Comparison of ENCODE assay signal across 16 cellular contexts in genomic region chr14:76782115-76782884, GRCh38. TPM values are rescaled to one million over a fixed set of nuclear protein-coding genes. Genes with fewer than 3 reads are reported as not detected.
DNase-seq lines count a peak whose midpoint lies in the region; ATAC-seq lines count a peak whose summit lies in the region.
"Had no signal": no experiment of that assay in that cellular context is flagged by ENCODE, and none has a peak within 500 bp of the region (broad histone marks: within the 10 kb centered on the region; RNA-seq: fewer than 3 reads in every experiment).

No MANE protein-coding gene starts in this region.

- H3K9me3 Mint-ChIP-seq in T-helper 2 cell treated with Interferon-gamma antibody and Interleukin-4, amounts not matched to agents 5 μg/mL and 100 μg/mL, for 36 hours, result no peaks in the 10 kb centered on the region
- H3K9me3 Mint-ChIP-seq in activated T-helper 2 cell treated with anti-CD3 and anti-CD28 coated beads, Interferon-gamma antibody, Interleukin-2, Interleukin-4, amounts not matched to agents 10 μg/mL and 5 μg/mL and 100 μg/mL, durations not matched to agents 14 hours and 24 hours and 36 hours, result no peaks in the 10 kb centered on the region
- no peaks in the 10 kb centered on the region for H3K9me3 Mint-ChIP-seq in immature natural killer cell
- no peaks in the 10 kb centered on the region for H3K9me3 Mint-ChIP-seq in stimulated activated naive B cell treated with anti-CD40 and anti-IgM and Interleukin-4, amounts not matched to agents 10 μg/mL and 1 μg/mL and 100 μg/mL, for 72 hours
- H3K9me3 Mint-ChIP-seq: stimulated activated memory B cell treated with anti-CD40 and anti-IgM and Interleukin-4, amounts not matched to agents 10 μg/mL and 1 μg/mL and 100 μg/mL, for 72 hours had no signal

- peaks cover 8% of the 10 kb centered on the region for H3K36me3 Mint-ChIP-seq in T-helper 2 cell treated with Interferon-gamma antibody and Interleukin-4, amounts not matched to agents 5 μg/mL and 100 μg/mL, for 36 hours (ENCODE audit: low read depth)
- H3K36me3 Mint-ChIP-seq in activated T-helper 2 cell treated with anti-CD3 and anti-CD28 coated beads, Interferon-gamma antibody, Interleukin-2, Interleukin-4, amounts not matched to agents 10 μg/mL and 5 μg/mL and 100 μg/mL, durations not matched to agents 14 hours and 24 hours and 36 hours (ENCODE audit: low read depth), result peaks cover 28% of the 10 kb centered on the region
- H3K36me3 Mint-ChIP-seq in immature natural killer cell, result peaks cover 10 to 12% (median 11%) of the 10 kb centered on the region in 3 donors
- peaks cover 24 to 44% of the 10 kb centered on the region in 2 donors for H3K36me3 Mint-ChIP-seq in stimulated activated naive B cell treated with anti-CD40 and anti-IgM and Interleukin-4, amounts not matched to agents 10 μg/mL and 1 μg/mL and 100 μg/mL, for 72 hours

- intact Hi-C loops in activated T-helper 2 cell treated with anti-CD3 and anti-CD28 coated beads, Interferon-gamma antibody, Interleukin-2, Interleukin-4, amounts not matched to agents 10 μg/mL and 5 μg/mL and 100 μg/mL, durations not matched to agents 14 hours and 24 hours and 36 hours (cut with micrococcal nuclease), result loop anchor here (2.0 kb wide), 1 partner anchor 29 kb away; no protein-coding TSS in a partner anchor

- no peak for DNase-seq in T-helper 2 cell treated with Interferon-gamma antibody and Interleukin-4, amounts not matched to agents 5 μg/mL and 100 μg/mL, for 36 hours (ENCODE audit: low spot score)
- DNase-seq in T-helper 2 cell (no peak), immature natural killer cell (no peak), NCI-H748 treated with DMSO at 0.1 percent for 48 hours (lab: John Stamatoyannopoulos, UW) (no peak), superior temporal gyrus (ENCODE audit: extremely low spot score) (no peak)
- DNase-seq in activated T-helper 2 cell treated with anti-CD3 and anti-CD28 coated beads, Interferon-gamma antibody, Interleukin-2, Interleukin-4, amounts not matched to agents 10 μg/mL and 5 μg/mL and 100 μg/mL, durations not matched to agents 14 hours and 24 hours and 36 hours (ENCODE audit: low spot score), result no peak
- DNase-seq in stimulated activated naive B cell treated with anti-CD40 and anti-IgM and Interleukin-4, amounts not matched to agents 10 μg/mL and 1 μg/mL and 100 μg/mL, for 72 hours, result no peak
- DNase-seq: 8988T; colonic mucosa; stimulated activated CD4-positive, alpha-beta T cell treated with anti-CD3 and anti-CD28 coated beads, Interleukin-1b, Interleukin-23, amount 100 ng/mL, for 48 hours had no signal

- H3K4me1 Mint-ChIP-seq in T-helper 2 cell treated with Interferon-gamma antibody and Interleukin-4, amounts not matched to agents 5 μg/mL and 100 μg/mL, for 36 hours (ENCODE audit: low read depth), result peaks cover 32% of the 10 kb centered on the region
- H3K4me1 Mint-ChIP-seq in activated T-helper 2 cell treated with anti-CD3 and anti-CD28 coated beads, Interferon-gamma antibody, Interleukin-2, Interleukin-4, amounts not matched to agents 10 μg/mL and 5 μg/mL and 100 μg/mL, durations not matched to agents 14 hours and 24 hours and 36 hours (ENCODE audit: low read depth), result peaks cover 32% of the 10 kb centered on the region
- H3K4me1 Mint-ChIP-seq in immature natural killer cell, result peaks cover 5 to 8% of the 10 kb centered on the region in 2 donors
- peaks cover 4 to 17% of the 10 kb centered on the region in 2 donors for H3K4me1 Mint-ChIP-seq in stimulated activated naive B cell treated with anti-CD40 and anti-IgM and Interleukin-4, amounts not matched to agents 10 μg/mL and 1 μg/mL and 100 μg/mL, for 72 hours
- H3K4me1 Mint-ChIP-seq: stimulated activated memory B cell treated with anti-CD40 and anti-IgM and Interleukin-4, amounts not matched to agents 10 μg/mL and 1 μg/mL and 100 μg/mL, for 72 hours had no signal

- peak overlapping the region; percentile 64 for H3K4me3 Mint-ChIP-seq in T-helper 2 cell treated with Interferon-gamma antibody and Interleukin-4, amounts not matched to agents 5 μg/mL and 100 μg/mL, for 36 hours
- peak overlapping the region; percentile 34 for H3K4me3 Mint-ChIP-seq in activated T-helper 2 cell treated with anti-CD3 and anti-CD28 coated beads, Interferon-gamma antibody, Interleukin-2, Interleukin-4, amounts not matched to agents 10 μg/mL and 5 μg/mL and 100 μg/mL, durations not matched to agents 14 hours and 24 hours and 36 hours (ENCODE audit: low read depth)
- no peak overlapping the region for H3K4me3 Mint-ChIP-seq in immature natural killer cell
- H3K4me3 Mint-ChIP-seq in stimulated activated naive B cell treated with anti-CD40 and anti-IgM and Interleukin-4, amounts not matched to agents 10 μg/mL and 1 μg/mL and 100 μg/mL, for 72 hours, result no peak overlapping the region
- H3K4me3 Mint-ChIP-seq: stimulated activated memory B cell treated with anti-CD40 and anti-IgM and Interleukin-4, amounts not matched to agents 10 μg/mL and 1 μg/mL and 100 μg/mL, for 72 hours had no signal

- no peak for ATAC-seq in stimulated activated naive B cell treated with anti-CD40 and anti-IgM and Interleukin-4, amounts not matched to agents 10 μg/mL and 1 μg/mL and 100 μg/mL, for 72 hours (replicated peaks)
- no peak for ATAC-seq in HG03439 (IDR thresholded peaks at IDR 0.05; ENCODE audit: unreplicated experiment)
- ATAC-seq: stimulated activated memory B cell treated with anti-CD40 and anti-IgM and Interleukin-4, amounts not matched to agents 10 μg/mL and 1 μg/mL and 100 μg/mL, for 72 hours had no signal

- no peaks in the 10 kb centered on the region for H3K27me3 Mint-ChIP-seq in T-helper 2 cell treated with Interferon-gamma antibody and Interleukin-4, amounts not matched to agents 5 μg/mL and 100 μg/mL, for 36 hours (ENCODE audit: low read depth)
- no peaks in the 10 kb centered on the region for H3K27me3 Mint-ChIP-seq in activated T-helper 2 cell treated with anti-CD3 and anti-CD28 coated beads, Interferon-gamma antibody, Interleukin-2, Interleukin-4, amounts not matched to agents 10 μg/mL and 5 μg/mL and 100 μg/mL, durations not matched to agents 14 hours and 24 hours and 36 hours (ENCODE audit: low read depth)
- peaks cover 0 to 7% (median 2%) of the 10 kb centered on the region in 3 donors for H3K27me3 Mint-ChIP-seq in immature natural killer cell (ENCODE audit: low read depth in 3 of 3)
- no peaks in the 10 kb centered on the region for H3K27me3 Mint-ChIP-seq in stimulated activated naive B cell treated with anti-CD40 and anti-IgM and Interleukin-4, amounts not matched to agents 10 μg/mL and 1 μg/mL and 100 μg/mL, for 72 hours
- H3K27me3 Mint-ChIP-seq: stimulated activated memory B cell treated with anti-CD40 and anti-IgM and Interleukin-4, amounts not matched to agents 10 μg/mL and 1 μg/mL and 100 μg/mL, for 72 hours had no signal

- H3K27ac Mint-ChIP-seq in T-helper 2 cell treated with Interferon-gamma antibody and Interleukin-4, amounts not matched to agents 5 μg/mL and 100 μg/mL, for 36 hours, result peak overlapping the region; percentile 82
- H3K27ac Mint-ChIP-seq in activated T-helper 2 cell treated with anti-CD3 and anti-CD28 coated beads, Interferon-gamma antibody, Interleukin-2, Interleukin-4, amounts not matched to agents 10 μg/mL and 5 μg/mL and 100 μg/mL, durations not matched to agents 14 hours and 24 hours and 36 hours, result peak overlapping the region; percentile 85
- peak overlapping the region; percentile 19 to 83 (median 74) for H3K27ac Mint-ChIP-seq in immature natural killer cell
- H3K27ac Mint-ChIP-seq in stimulated activated naive B cell treated with anti-CD40 and anti-IgM and Interleukin-4, amounts not matched to agents 10 μg/mL and 1 μg/mL and 100 μg/mL, for 72 hours, result peak overlapping the region; percentile 27
- H3K27ac Mint-ChIP-seq: stimulated activated memory B cell treated with anti-CD40 and anti-IgM and Interleukin-4, amounts not matched to agents 10 μg/mL and 1 μg/mL and 100 μg/mL, for 72 hours had no signal

RNA-seq across cellular contexts. Expression of gene VASH1, which starts 21.0 kb away (rescaled TPM):
- 12.4 and 12.9 TPM in 2 replicates for total RNA-seq in activated T-helper 2 cell treated with anti-CD3 and anti-CD28 coated beads, Interferon-gamma antibody, Interleukin-2, Interleukin-4, amounts not matched to agents 10 μg/mL and 5 μg/mL and 100 μg/mL, durations not matched to agents 14 hours and 24 hours and 36 hours
- polyA plus RNA-seq in immature natural killer cell, result 1 to 10 TPM in 2 of 3 donors, not detected in 1; 1.6 to 2.9 TPM

RNA-seq across cellular contexts. Expression of gene ANGEL1, which starts 30.4 kb away (rescaled TPM):
- 15.0 and 15.9 TPM in 2 replicates for total RNA-seq in activated T-helper 2 cell treated with anti-CD3 and anti-CD28 coated beads, Interferon-gamma antibody, Interleukin-2, Interleukin-4, amounts not matched to agents 10 μg/mL and 5 μg/mL and 100 μg/mL, durations not matched to agents 14 hours and 24 hours and 36 hours
- polyA plus RNA-seq in immature natural killer cell, result 10 to 100 TPM; 14.1 to 19.8 (median 17.8) TPM

RNA-seq across cellular contexts. Expression of gene LRRC74A, which starts 43.9 kb away (rescaled TPM):
- not detected in 2 replicates for total RNA-seq in activated T-helper 2 cell treated with anti-CD3 and anti-CD28 coated beads, Interferon-gamma antibody, Interleukin-2, Interleukin-4, amounts not matched to agents 10 μg/mL and 5 μg/mL and 100 μg/mL, durations not matched to agents 14 hours and 24 hours and 36 hours
- not detected for polyA plus RNA-seq in immature natural killer cell
- total RNA-seq: colonic mucosa, fibroblast of villous mesenchyme, K562, omental fat pad had no signal
- polyA plus RNA-seq: K562, keratinocyte had no signal

Comparison
In these comparisons a context has a peak if more than half of its experiments do, and no peak if none do; other contexts are left out.
1. H3K27ac Mint-ChIP-seq: peak in every context shown above with its lines; median percentile 85 in activated T-helper 2 cell treated with anti-CD3 and anti-CD28 coated beads, Interferon-gamma antibody, Interleukin-2, Interleukin-4, amounts not matched to agents 10 μg/mL and 5 μg/mL and 100 μg/mL, durations not matched to agents 14 hours and 24 hours and 36 hours; 82 in T-helper 2 cell treated with Interferon-gamma antibody and Interleukin-4, amounts not matched to agents 5 μg/mL and 100 μg/mL, for 36 hours; 74 in immature natural killer cell; 27 in stimulated activated naive B cell treated with anti-CD40 and anti-IgM and Interleukin-4, amounts not matched to agents 10 μg/mL and 1 μg/mL and 100 μg/mL, for 72 hours.
2. H3K4me3 Mint-ChIP-seq: peak in T-helper 2 cell treated with Interferon-gamma antibody and Interleukin-4, amounts not matched to agents 5 μg/mL and 100 μg/mL, for 36 hours (single experiment) and activated T-helper 2 cell treated with anti-CD3 and anti-CD28 coated beads, Interferon-gamma antibody, Interleukin-2, Interleukin-4, amounts not matched to agents 10 μg/mL and 5 μg/mL and 100 μg/mL, durations not matched to agents 14 hours and 24 hours and 36 hours (single experiment); none in immature natural killer cell (0 of 5) and stimulated activated naive B cell treated with anti-CD40 and anti-IgM and Interleukin-4, amounts not matched to agents 10 μg/mL and 1 μg/mL and 100 μg/mL, for 72 hours (0 of 2).